ENCODE assay signal across 27 cellular contexts in genomic region chr20:49233226-49233625, GRCh38. TPM values are rescaled to one million over a fixed set of nuclear protein-coding genes. Genes with fewer than 3 reads are reported as not detected.
DNase-seq lines count a peak whose midpoint lies in the region; ATAC-seq, FAIRE-seq and TF ChIP-seq lines count a peak whose summit lies in the region.
"Had no signal": no experiment of that assay in that cellular context is flagged by ENCODE, and none has a peak within 500 bp of the region (broad histone marks: within the 10 kb centered on the region; RNA-seq: fewer than 3 reads in every experiment).

No MANE protein-coding gene starts in this region.

- no peak for TF ChIP-seq RAD21 in HepG2 (CRISPR knock-in tag; IDR thresholded peaks at IDR 0.05)

- TF ChIP-seq POLR2A in HepG2 (IDR thresholded peaks at IDR 0.05; ENCODE audit: insufficient read depth in 1 of 2, low read depth in 2 of 2, low read length in 2 of 2) = no peak
- no peak for TF ChIP-seq POLR2A in spleen (IDR thresholded peaks at IDR 0.05)

- TF ChIP-seq CTCF in RWPE1 (conservative IDR thresholded peaks at IDR 0.05; ENCODE audit: low read depth) (no peak), endodermal cell (conservative IDR thresholded peaks at IDR 0.05) (no peak), HepG2 (CRISPR knock-in tag; IDR thresholded peaks at IDR 0.05) (no peak), spleen (IDR thresholded peaks at IDR 0.05 in 8 of 11, conservative IDR thresholded peaks at IDR 0.05 in 3 of 11) (no peak)

- 97 to 100% methylated on average over 4 to 10 of the region's 10 CpGs for WGBS in endodermal cell (ENCODE audit: insufficient coverage in 1 of 2, insufficient read length in 1 of 2), 2 experiments
- 95% methylated on average over 10 of the region's 10 CpGs for WGBS in HepG2 (ENCODE audit: low lambda C conversion rate)
- 93 to 97% (median 95%) methylated on average over 6 to 10 of the region's 10 CpGs for WGBS in spleen, 5 donors

- no peak for TF ChIP-seq EP300 in HepG2 (IDR thresholded peaks at IDR 0.05; ENCODE audit: low read depth in 2 of 2, low read length in 2 of 2)
- TF ChIP-seq EP300 in HepG2 (CRISPR knock-in tag; IDR thresholded peaks at IDR 0.05; ENCODE audit: borderline replicate concordance) = no peak

- H3K27ac Mint-ChIP-seq in endodermal cell = peak overlapping the region; percentile 42
- H3K27ac Mint-ChIP-seq: CD4-positive, alpha-beta T cell had no signal

- H3K4me3 Mint-ChIP-seq in endodermal cell = no peak overlapping the region
- H3K4me3 Mint-ChIP-seq: CD14-positive monocyte; CD4-positive, alpha-beta T cell; CD8-positive, alpha-beta memory T cell had no signal

- H3K4me3 ChIP-seq in endodermal cell (ENCODE audit: low read length) (no peak overlapping the region), HepG2 (replicated peaks in 1 of 3; ENCODE audit: insufficient read depth in 1 of 3, low read depth in 2 of 3, low read length in 3 of 3) (no peak overlapping the region), spleen (no peak overlapping the region), Karpas-422 (ENCODE audit: low read length) (no peak overlapping the region)
- H3K4me3 ChIP-seq: A549; BLaER1 treated with 17β-estradiol and CSF1 and Interleukin-3, amounts not matched to agents 10 nM and 100 nM; GM23248 had no signal

- peaks cover 74% of the 10 kb centered on the region for H3K36me3 ChIP-seq in endodermal cell (ENCODE audit: control insufficient read depth, insufficient read depth, low read length)
- H3K36me3 ChIP-seq in HepG2 (replicated peaks in 1 of 2; ENCODE audit: control insufficient read depth in 1 of 2, insufficient read depth in 2 of 2, low read length in 2 of 2) = peaks cover 57 to 83% of the 10 kb centered on the region in 2 experiments
- H3K36me3 ChIP-seq in spleen = peaks cover 18 to 100% (median 98%) of the 10 kb centered on the region in 6 donors
- peaks cover 47% of the 10 kb centered on the region for H3K36me3 ChIP-seq in Karpas-422 (ENCODE audit: insufficient read depth, low read length)

- no peak for FAIRE-seq in HepG2 (lab: Jason Lieb, UNC)
- FAIRE-seq: A549, G401.6, GM12892, H1 had no signal

- H3K9me3 Mint-ChIP-seq in endodermal cell = no peaks in the 10 kb centered on the region
- H3K9me3 Mint-ChIP-seq: CD4-positive, alpha-beta T cell; CD8-positive, alpha-beta memory T cell had no signal

- peaks cover 5% of the 10 kb centered on the region for H3K4me1 Mint-ChIP-seq in endodermal cell

- H3K27ac ChIP-seq in RWPE1 = peak overlapping the region; percentile 21
- H3K27ac ChIP-seq in endodermal cell (ENCODE audit: low read depth, low read length) = no peak overlapping the region
- H3K27ac ChIP-seq in HepG2 (ENCODE audit: extremely low read length, insufficient read depth, low read length) = no peak overlapping the region
- no peak overlapping the region for H3K27ac ChIP-seq in spleen
- H3K27ac ChIP-seq in Karpas-422 (ENCODE audit: low read length) = no peak overlapping the region
- H3K27ac ChIP-seq: A549; BLaER1 treated with 17β-estradiol and CSF1 and Interleukin-3, amounts not matched to agents 10 nM and 100 nM; GM23248 had no signal

- H3K9ac ChIP-seq in endodermal cell (ENCODE audit: extremely low read depth, low read length, poor library complexity, severe bottlenecking) (no peak overlapping the region), HepG2 (ENCODE audit: insufficient read depth, low read depth, low read length) (no peak overlapping the region), Karpas-422 (ENCODE audit: low read length) (no peak overlapping the region)
- H3K9ac ChIP-seq: BLaER1 treated with 17β-estradiol and CSF1 and Interleukin-3, amounts not matched to agents 10 nM and 100 nM; GM23248 had no signal

- H4K20me1 ChIP-seq in HepG2 (ENCODE audit: insufficient read depth, low read length) = no peaks in the 10 kb centered on the region
- H4K20me1 ChIP-seq in Karpas-422 (ENCODE audit: insufficient read depth, low read depth, low read length) = no peaks in the 10 kb centered on the region

- POLR2A ChIA-PET in RWPE1 (lab: Yijun Ruan, JAX; ENCODE audit: low non-redundant PET) = interaction anchor here (1.0 kb wide), 1 partner anchor 10 kb away, joined by 3 read pairs; no protein-coding TSS in a partner anchor
- POLR2A ChIA-PET in HepG2 (lab: Yijun Ruan, JAX) = interaction anchor here (2.0 kb wide), 1 partner anchor 9 kb away, joined by 6 read pairs; no protein-coding TSS in a partner anchor

- BruUV-seq in HepG2 (replicated peaks; lab: Mats Ljungman, UMichigan) = no TSS peak

- no peak for ATAC-seq in HepG2
- ATAC-seq in HG02870 (IDR thresholded peaks at IDR 0.05; ENCODE audit: unreplicated experiment) = no peak
- ATAC-seq in GM21529 (IDR thresholded peaks at IDR 0.05; ENCODE audit: unreplicated experiment) = no peak
- ATAC-seq: A549 had no signal

- in situ Hi-C loops in HepG2 (cut with HindIII; ENCODE audit: extremely low pct_ligation_motif_present, low pct_unique_long_range_greater_than_20kb) = no loop called here

- H3K27me3 ChIP-seq in endodermal cell (ENCODE audit: control insufficient read depth, insufficient read depth, low read length, poor library complexity, severe bottlenecking) = no peaks in the 10 kb centered on the region
- H3K27me3 ChIP-seq in HepG2 (ENCODE audit: control insufficient read depth in 1 of 2, insufficient read depth in 2 of 2, low read length in 2 of 2) = no peaks in the 10 kb centered on the region
- H3K27me3 ChIP-seq in spleen (replicated peaks in 1 of 7) = no peaks in the 10 kb centered on the region
- H3K27me3 ChIP-seq in Karpas-422 (ENCODE audit: low read length) = no peaks in the 10 kb centered on the region
- H3K27me3 ChIP-seq: BE2C; BLaER1 treated with 17β-estradiol and CSF1 and Interleukin-3, amounts not matched to agents 10 nM and 100 nM had no signal

- no peak overlapping the region for H2AFZ ChIP-seq in HepG2 (ENCODE audit: low read length)
- H2AFZ ChIP-seq in Karpas-422 (ENCODE audit: low read length) = no peak overlapping the region
- H2AFZ ChIP-seq: GM23248 had no signal

- H3K4me2 ChIP-seq in HepG2 (ENCODE audit: low read depth, low read length) = no peak overlapping the region
- no peak overlapping the region for H3K4me2 ChIP-seq in Karpas-422 (ENCODE audit: low read depth, low read length, poor library complexity, severe bottlenecking)
- H3K4me2 ChIP-seq: A549; BLaER1 treated with 17β-estradiol and CSF1 and Interleukin-3, amounts not matched to agents 10 nM and 100 nM had no signal

- H3K9me2 ChIP-seq in Karpas-422 (replicated peaks; ENCODE audit: insufficient read depth, low read length) = no peaks in the 10 kb centered on the region

- H3K36me3 Mint-ChIP-seq in endodermal cell (ENCODE audit: low read depth) = peaks cover 76% of the 10 kb centered on the region

- H3K4me1 ChIP-seq in endodermal cell (ENCODE audit: control insufficient read depth, insufficient read depth, low read length) (no peaks in the 10 kb centered on the region), HepG2 (ENCODE audit: insufficient read depth, low read length) (no peaks in the 10 kb centered on the region), spleen (peaks cover 0 to 18% (median 13%) of the 10 kb centered on the region in 6 donors), Karpas-422 (ENCODE audit: low read length) (peaks cover 14% of the 10 kb centered on the region)
- H3K4me1 ChIP-seq: A549, BE2C had no signal

- H3K9me3 ChIP-seq in endodermal cell (ENCODE audit: control insufficient read depth, low read length) (no peaks in the 10 kb centered on the region), HepG2 (ENCODE audit: low read length) (no peaks in the 10 kb centered on the region), spleen (no peaks in the 10 kb centered on the region), Karpas-422 (ENCODE audit: low read length) (no peaks in the 10 kb centered on the region)
- H3K9me3 ChIP-seq: A549; BE2C; BLaER1 treated with 17β-estradiol and CSF1 and Interleukin-3, amounts not matched to agents 10 nM and 100 nM had no signal

- CTCF ChIA-PET in RWPE1 (lab: Yijun Ruan, JAX) (interaction anchor here (1.7 kb wide), 1 partner anchor 16 kb away, joined by 5 read pairs; no protein-coding TSS in a partner anchor), HepG2 (lab: Yijun Ruan, JAX; ENCODE audit: low intra/inter-chr PET ratio, low total read pairs) (no interaction called here)

- no peaks in the 10 kb centered on the region for H3K79me2 ChIP-seq in HepG2 (ENCODE audit: insufficient read depth, low read length)
- H3K79me2 ChIP-seq in Karpas-422 (ENCODE audit: low read length) = peaks cover 3% of the 10 kb centered on the region; the same call in 1 of the 2 replicates

- H3K27me3 Mint-ChIP-seq in endodermal cell (ENCODE audit: insufficient read depth) = no peaks in the 10 kb centered on the region
- H3K27me3 Mint-ChIP-seq: CD4-positive, alpha-beta T cell; CD8-positive, alpha-beta memory T cell had no signal

- intact Hi-C loops in HepG2 (cut with micrococcal nuclease; ENCODE audit: unreplicated experiment) (no loop called here), spleen (cut with DNase I; ENCODE audit: low total_unique reads) (no loop called here)

- DNase-seq in RWPE1 (ENCODE audit: low spot score) (no peak), endodermal cell (no peak), HepG2 (ENCODE audit: low spot score) (no peak), spleen (peak; percentile 61), Karpas-422 (no peak)
- no peak for DNase-seq in stimulated activated CD4-positive, alpha-beta T cell treated with anti-CD3 and anti-CD28 coated beads, Interleukin-4, amount 100 ng/mL, for 1 hour
- DNase-seq: 8988T; ACHN; AML-193; BE2C; Calu3; CD4-positive, alpha-beta T cell; CD8-positive, alpha-beta memory T cell; COR-L47; DMS53; DMS79 treated with DMSO at 0.1 percent for 48 hours; GM23248; H7; HCEC 1CT had no signal

RNA-seq across cellular contexts. Expression of gene DDX27, which starts 14.0 kb away (rescaled TPM):
- total RNA-seq in endodermal cell = 10 to 100 TPM; 40.4 to 45.2 TPM
- polyA plus RNA-seq in endodermal cell (2013, experiment 1 of 2) = 36.8 TPM
- 31.5 TPM for polyA plus RNA-seq in endodermal cell (2013, experiment 2 of 2)
- 72.8 and 88.3 TPM in 2 replicates for total RNA-seq in HepG2 (2016; rRNA removed; fragmentation: Illumina TruSeq; extraction: Trizol)
- total RNA-seq in HepG2 (2016; cell fraction: cytosol; rRNA removed; fragmentation: Illumina TruSeq; extraction: Trizol; ENCODE audit: low read depth) = 8.9 and 9.5 TPM in 2 replicates
- 75.2 and 79.2 TPM in 2 replicates for total RNA-seq in HepG2 (2016; cell fraction: insoluble cytoplasmic fraction; rRNA removed; fragmentation: Illumina TruSeq; extraction: Trizol)
- 14.0 and 18.2 TPM in 2 replicates for total RNA-seq in HepG2 (2016; cell fraction: membrane; rRNA removed; fragmentation: Illumina TruSeq; extraction: Trizol)
- 44.4 and 46.5 TPM in 2 replicates for total RNA-seq in HepG2 (2016; cell fraction: nucleus; rRNA removed; fragmentation: Illumina TruSeq; extraction: Trizol)
- 42.6 and 48.0 TPM in 2 replicates for polyA plus RNA-seq in HepG2 (2011; rRNA removed)
- 38.6 and 49.4 TPM in 2 replicates for polyA plus RNA-seq in HepG2 (2011; cell fraction: cytosol; rRNA removed)
- 62.5 and 66.4 TPM in 2 replicates for polyA plus RNA-seq in HepG2 (2011; cell fraction: nucleus; rRNA removed)
- 35.3 and 37.4 TPM in 2 replicates for polyA plus RNA-seq in HepG2 (2012)
- polyA plus RNA-seq in HepG2 (2016; cell fraction: cytosol; fragmentation: Illumina TruSeq; extraction: Trizol; ENCODE audit: low read depth) = 4.7 and 5.9 TPM in 2 replicates
- polyA plus RNA-seq in HepG2 (2016; cell fraction: insoluble cytoplasmic fraction; fragmentation: Illumina TruSeq; extraction: Trizol; ENCODE audit: low read depth) = 85.6 and 97.5 TPM in 2 replicates
- 8.4 and 10.7 TPM in 2 replicates for polyA plus RNA-seq in HepG2 (2016; cell fraction: membrane; fragmentation: Illumina TruSeq; extraction: Trizol; ENCODE audit: low read depth)
- polyA plus RNA-seq in HepG2 (2016; cell fraction: nucleus; fragmentation: Illumina TruSeq; extraction: Trizol; ENCODE audit: insufficient read depth, low read depth) = 80.8 and 84.7 TPM in 2 replicates
- polyA minus RNA-seq in HepG2 (2011; rRNA and poly(A)+ RNA removed; ENCODE audit: low replicate concordance) = 76.4 and 94.7 TPM in 2 replicates
- 26.3 and 26.8 TPM in 2 replicates for polyA minus RNA-seq in HepG2 (2011; cell fraction: cytosol; rRNA and poly(A)+ RNA removed)
- 33.9 and 44.4 TPM in 2 replicates for polyA minus RNA-seq in HepG2 (2011; cell fraction: nucleus; rRNA and poly(A)+ RNA removed)
- total RNA-seq in spleen = 10 to 100 TPM; 32.3 to 39.0 (median 36.8) TPM
- polyA plus RNA-seq in spleen = 10 to 100 TPM; 30.2 to 38.7 (median 33.3) TPM
- 34.5 and 43.7 TPM in 2 replicates for total RNA-seq in Karpas-422 (2014; rRNA removed; shearing (Covaris generic); ENCODE audit: low replicate concordance)

RNA-seq across cellular contexts. Expression of gene ZNFX1, which starts 44.6 kb away (rescaled TPM):
- total RNA-seq in endodermal cell (1 to 10 TPM; 8.1 to 8.9 TPM), HepG2 (2016; rRNA removed; fragmentation: Illumina TruSeq; extraction: Trizol) (11.1 and 15.9 TPM in 2 replicates), spleen (10 to 100 TPM; 48.0 to 68.9 (median 54.9) TPM)
- 6.7 TPM for polyA plus RNA-seq in endodermal cell (2013, experiment 1 of 2)
- polyA plus RNA-seq in endodermal cell (2013, experiment 2 of 2) = 6.1 TPM
- total RNA-seq in HepG2 (2016; cell fraction: cytosol; rRNA removed; fragmentation: Illumina TruSeq; extraction: Trizol; ENCODE audit: low read depth) = 6.3 and 6.5 TPM in 2 replicates
- total RNA-seq in HepG2 (2016; cell fraction: insoluble cytoplasmic fraction; rRNA removed; fragmentation: Illumina TruSeq; extraction: Trizol) = 11.0 and 12.7 TPM in 2 replicates
- total RNA-seq in HepG2 (2016; cell fraction: membrane; rRNA removed; fragmentation: Illumina TruSeq; extraction: Trizol) = 9.7 and 10.8 TPM in 2 replicates
- 14.7 and 16.0 TPM in 2 replicates for total RNA-seq in HepG2 (2016; cell fraction: nucleus; rRNA removed; fragmentation: Illumina TruSeq; extraction: Trizol)
- polyA plus RNA-seq in HepG2 (2011; rRNA removed) (2.9 and 3.5 TPM in 2 replicates), spleen (10 to 100 TPM in 1 of 3 donors, 1 to 10 TPM in 2; 5.8 to 11.9 (median 6.6) TPM)
- polyA plus RNA-seq in HepG2 (2011; cell fraction: cytosol; rRNA removed) = 2.2 and 3.5 TPM in 2 replicates
- polyA plus RNA-seq in HepG2 (2011; cell fraction: nucleus; rRNA removed) = 4.5 and 5.9 TPM in 2 replicates
- 5.3 and 8.2 TPM in 2 replicates for polyA plus RNA-seq in HepG2 (2012)
- polyA plus RNA-seq in HepG2 (2016; cell fraction: cytosol; fragmentation: Illumina TruSeq; extraction: Trizol; ENCODE audit: low read depth) = 1.1 and 1.4 TPM in 2 replicates
- polyA plus RNA-seq in HepG2 (2016; cell fraction: insoluble cytoplasmic fraction; fragmentation: Illumina TruSeq; extraction: Trizol; ENCODE audit: low read depth) = 5.1 and 6.1 TPM in 2 replicates
- 2.2 TPM in 2 replicates for polyA plus RNA-seq in HepG2 (2016; cell fraction: membrane; fragmentation: Illumina TruSeq; extraction: Trizol; ENCODE audit: low read depth)
- 16.4 and 18.7 TPM in 2 replicates for polyA plus RNA-seq in HepG2 (2016; cell fraction: nucleus; fragmentation: Illumina TruSeq; extraction: Trizol; ENCODE audit: insufficient read depth, low read depth)
- 10.7 and 26.2 TPM in 2 replicates for polyA minus RNA-seq in HepG2 (2011; rRNA and poly(A)+ RNA removed; ENCODE audit: low replicate concordance)
- polyA minus RNA-seq in HepG2 (2011; cell fraction: cytosol; rRNA and poly(A)+ RNA removed) = 5.7 and 8.7 TPM in 2 replicates
- polyA minus RNA-seq in HepG2 (2011; cell fraction: nucleus; rRNA and poly(A)+ RNA removed) = 17.6 and 27.1 TPM in 2 replicates
- 21.7 and 22.2 TPM in 2 replicates for total RNA-seq in Karpas-422 (2014; rRNA removed; shearing (Covaris generic); ENCODE audit: low replicate concordance)

RNA-seq across cellular contexts. Expression of gene STAU1, which starts 45.1 kb away (rescaled TPM):
- total RNA-seq in endodermal cell (10 to 100 TPM; 90.2 to 95.5 TPM), HepG2 (2016; rRNA removed; fragmentation: Illumina TruSeq; extraction: Trizol) (119 and 186 TPM in 2 replicates), spleen (10 to 100 TPM; 55.8 to 76.9 (median 62.2) TPM)
- polyA plus RNA-seq in endodermal cell (2013, experiment 1 of 2) = 85.0 TPM
- polyA plus RNA-seq in endodermal cell (2013, experiment 2 of 2) = 80.5 TPM
- 84.1 and 98.9 TPM in 2 replicates for total RNA-seq in HepG2 (2016; cell fraction: cytosol; rRNA removed; fragmentation: Illumina TruSeq; extraction: Trizol; ENCODE audit: low read depth)
- 118 and 170 TPM in 2 replicates for total RNA-seq in HepG2 (2016; cell fraction: insoluble cytoplasmic fraction; rRNA removed; fragmentation: Illumina TruSeq; extraction: Trizol)
- 217 and 243 TPM in 2 replicates for total RNA-seq in HepG2 (2016; cell fraction: membrane; rRNA removed; fragmentation: Illumina TruSeq; extraction: Trizol)
- total RNA-seq in HepG2 (2016; cell fraction: nucleus; rRNA removed; fragmentation: Illumina TruSeq; extraction: Trizol) = 77.6 and 86.1 TPM in 2 replicates
- polyA plus RNA-seq in HepG2 (2011; rRNA removed) (121 and 133 TPM in 2 replicates), spleen (10 to 100 TPM; 18.5 to 26.7 (median 20.1) TPM)
- 95.5 and 124 TPM in 2 replicates for polyA plus RNA-seq in HepG2 (2011; cell fraction: cytosol; rRNA removed)
- 55.6 and 68.1 TPM in 2 replicates for polyA plus RNA-seq in HepG2 (2011; cell fraction: nucleus; rRNA removed)
- polyA plus RNA-seq in HepG2 (2012) = 196 and 212 TPM in 2 replicates
- 100 and 110 TPM in 2 replicates for polyA plus RNA-seq in HepG2 (2016; cell fraction: cytosol; fragmentation: Illumina TruSeq; extraction: Trizol; ENCODE audit: low read depth)
- polyA plus RNA-seq in HepG2 (2016; cell fraction: insoluble cytoplasmic fraction; fragmentation: Illumina TruSeq; extraction: Trizol; ENCODE audit: low read depth) = 241 and 269 TPM in 2 replicates
- 212 and 250 TPM in 2 replicates for polyA plus RNA-seq in HepG2 (2016; cell fraction: membrane; fragmentation: Illumina TruSeq; extraction: Trizol; ENCODE audit: low read depth)
- polyA plus RNA-seq in HepG2 (2016; cell fraction: nucleus; fragmentation: Illumina TruSeq; extraction: Trizol; ENCODE audit: insufficient read depth, low read depth) = 141 and 152 TPM in 2 replicates
- 37.2 and 106 TPM in 2 replicates for polyA minus RNA-seq in HepG2 (2011; rRNA and poly(A)+ RNA removed; ENCODE audit: low replicate concordance)
- polyA minus RNA-seq in HepG2 (2011; cell fraction: cytosol; rRNA and poly(A)+ RNA removed) = 158 and 174 TPM in 2 replicates
- 61.8 and 82.7 TPM in 2 replicates for polyA minus RNA-seq in HepG2 (2011; cell fraction: nucleus; rRNA and poly(A)+ RNA removed)
- 30.6 and 34.0 TPM in 2 replicates for total RNA-seq in Karpas-422 (2014; rRNA removed; shearing (Covaris generic); ENCODE audit: low replicate concordance)
